Comparison of ENCODE assay signal across 8 cellular contexts in the genomic region with DNA sequence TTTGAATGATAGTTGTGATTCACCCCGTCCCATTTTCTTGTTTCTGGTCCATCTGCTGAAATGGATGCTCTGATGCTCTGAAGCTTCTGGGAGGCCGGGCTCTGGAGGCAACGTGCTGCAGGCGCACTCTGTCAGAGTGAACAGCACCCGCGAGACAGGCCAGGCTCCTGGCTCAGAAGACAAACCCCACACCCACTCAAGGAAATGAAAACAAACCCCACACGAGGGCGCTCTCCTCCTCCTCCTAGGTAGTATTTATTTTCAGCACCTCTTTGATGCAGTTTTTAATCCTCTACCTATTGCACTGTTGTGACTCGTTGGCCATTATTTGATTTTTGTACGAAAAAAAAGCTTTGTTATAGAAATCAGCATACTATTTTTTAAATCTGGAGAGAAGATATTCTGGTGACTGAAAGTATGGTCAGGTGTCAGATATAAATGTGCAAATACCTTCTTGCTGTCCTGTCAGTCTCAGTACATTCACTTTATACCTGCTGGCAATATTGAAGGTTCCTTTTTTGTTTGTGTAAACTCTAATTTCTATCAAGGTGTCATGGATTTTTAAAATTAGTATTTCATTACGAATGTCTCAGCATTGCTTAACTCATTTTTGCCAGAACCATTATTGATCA. TPM values are rescaled to one million over a fixed set of nuclear protein-coding genes. Genes with fewer than 3 reads are reported as not detected.
DNase-seq lines count a peak whose midpoint lies in the region; ATAC-seq and TF ChIP-seq lines count a peak whose summit lies in the region.

No MANE protein-coding gene starts in this region.

- ATAC-seq in left colon (peak; percentile 46), GM19463 (IDR thresholded peaks at IDR 0.05; ENCODE audit: unreplicated experiment) (no peak)

- intact Hi-C loops in left colon (cut with DNase I, micrococcal nuclease): no loop called here

- no peaks in the 10 kb centered on the region for H3K36me3 ChIP-seq in brain microvascular endothelial cell (replicated peaks)

- peak; percentile 80 for TF ChIP-seq CTCF in VCaP (conservative IDR thresholded peaks at IDR 0.05)
- peak; percentile 64 for TF ChIP-seq CTCF in brain microvascular endothelial cell (IDR thresholded peaks at IDR 0.05; ENCODE audit: low read depth, low read length, missing control alignments)

- in situ Hi-C loops in KBM-7 (cut with MboI; ENCODE audit: low pct_unique_long_range_greater_than_20kb, low sequenced_read_pairs) (no loop called here), brain microvascular endothelial cell (cut with HindIII; ENCODE audit: low pct_ligation_motif_present, low sequenced_read_pairs) (no loop called here)

- no peaks in the 10 kb centered on the region for H3K27me3 ChIP-seq in brain microvascular endothelial cell (replicated peaks)

- no peak overlapping the region for H3K27ac ChIP-seq in VCaP
- no peak overlapping the region for H3K27ac ChIP-seq in brain microvascular endothelial cell

- H3K4me3 ChIP-seq in brain microvascular endothelial cell (ENCODE audit: low read depth, low read length): no peak overlapping the region

- DNase-seq in DMS53 treated with DMSO at 0.1 percent for 48 hours (lab: John Stamatoyannopoulos, UW; ENCODE audit: unreplicated experiment): peak; percentile 84
- DNase-seq in KBM-7: peak; percentile 81
- DNase-seq in brain microvascular endothelial cell: peak; percentile 54
- peak; percentile 63 to 76 for DNase-seq in left colon
- DNase-seq in stimulated activated CD8-positive, alpha-beta memory T cell treated with anti-CD3 and anti-CD28 coated beads, Interleukin-12 subunit alpha, Interleukin-12 subunit beta, amount 100 ng/mL, for 1 hour (ENCODE audit: low read depth): peak; percentile 49
- no peak for DNase-seq in amniotic stem cell (lab: John Stamatoyannopoulos, UW)

RNA-seq across cellular contexts. Expression of gene CHST10, which starts 10.3 kb away (rescaled TPM):
- total RNA-seq in left colon: 1 to 10 TPM in 1 of 2 donors, under 1 TPM in 1; 0.84 to 1.1 TPM

RNA-seq across cellular contexts. Expression of gene NMS, which starts 42.5 kb away (rescaled TPM):
- not detected for total RNA-seq in left colon
